ENCODE assay signal across 16 cellular contexts in genomic region chr20:25116746-25117457, GRCh38. TPM values are rescaled to one million over a fixed set of nuclear protein-coding genes. Genes with fewer than 3 reads are reported as not detected.
A peak's percentile ranks its signal among the peaks of the same experiment; 100 is the strongest.
DNase-seq lines count a peak whose midpoint lies in the region; ATAC-seq and TF ChIP-seq lines count a peak whose summit lies in the region.
"Had no signal": no experiment of that assay in that cellular context is flagged by ENCODE, and none has a peak within 500 bp of the region (broad histone marks: within the 10 kb centered on the region; RNA-seq: fewer than 3 reads in every experiment).

No MANE protein-coding gene starts in this region.

- H3K27ac Mint-ChIP-seq in activated CD8-positive, alpha-beta T cell treated with anti-CD3 and anti-CD28 coated beads, Interleukin-2, amount 10 ng/mL, durations not matched to agents 7 days and 5 days = no peak overlapping the region
- H3K27ac Mint-ChIP-seq: CD4-positive, CD25-positive, alpha-beta regulatory T cell had no signal

- ATAC-seq in psoas muscle = peak; percentile 91 to 95 (median 94)
- no peak for ATAC-seq in activated CD8-positive, alpha-beta T cell treated with anti-CD3 and anti-CD28 coated beads, Interleukin-2, amount 10 ng/mL, durations not matched to agents 7 days and 5 days

- DNase-seq in KBM-7 (peak; percentile 3), cerebellum (ENCODE audit: low spot score) (peak; percentile 64), psoas muscle (peak in 1 of 2 donors; percentile 61), hippocampal formation (lab: John Stamatoyannopoulos, UW) (no peak), NCI-H510A (lab: John Stamatoyannopoulos, UW) (no peak)
- no peak for DNase-seq in activated CD8-positive, alpha-beta T cell treated with anti-CD3 and anti-CD28 coated beads, Interleukin-2, amount 10 ng/mL, durations not matched to agents 7 days and 5 days
- DNase-seq: AML-193; CD4-positive, CD25-positive, alpha-beta regulatory T cell; DMS53; Karpas-422; NCI-H2107; NCI-H226 had no signal

- no peaks in the 10 kb centered on the region for H3K4me1 Mint-ChIP-seq in activated CD8-positive, alpha-beta T cell treated with anti-CD3 and anti-CD28 coated beads, Interleukin-2, amount 10 ng/mL, durations not matched to agents 7 days and 5 days (ENCODE audit: low read depth)
- H3K4me1 Mint-ChIP-seq: CD4-positive, CD25-positive, alpha-beta regulatory T cell had no signal

- no peak for TF ChIP-seq CTCF in C4-2B (conservative IDR thresholded peaks at IDR 0.05)
- no peak for TF ChIP-seq CTCF in psoas muscle (IDR thresholded peaks at IDR 0.05)

- CTCF ChIA-PET in activated CD8-positive, alpha-beta T cell treated with anti-CD3 and anti-CD28 coated beads, Interleukin-2, amount 10 ng/mL, durations not matched to agents 7 days and 5 days (lab: Charles Lee) = no interaction called here

- H3K27me3 Mint-ChIP-seq in activated CD8-positive, alpha-beta T cell treated with anti-CD3 and anti-CD28 coated beads, Interleukin-2, amount 10 ng/mL, durations not matched to agents 7 days and 5 days (ENCODE audit: low read depth) = peaks cover 9% of the 10 kb centered on the region

- intact Hi-C loops in psoas muscle (cut with DNase I) = no loop called here

- no peaks in the 10 kb centered on the region for H3K36me3 ChIP-seq in psoas muscle (ENCODE audit: insufficient read depth in 1 of 2, low read depth in 1 of 2)
- H3K36me3 ChIP-seq: MG63, SJSA1 had no signal

- POLR2A ChIA-PET in activated CD8-positive, alpha-beta T cell treated with anti-CD3 and anti-CD28 coated beads, Interleukin-2, amount 10 ng/mL, durations not matched to agents 7 days and 5 days (lab: Charles Lee) = no interaction called here

- H3K9me3 Mint-ChIP-seq in activated CD8-positive, alpha-beta T cell treated with anti-CD3 and anti-CD28 coated beads, Interleukin-2, amount 10 ng/mL, durations not matched to agents 7 days and 5 days (ENCODE audit: insufficient read depth) = no peaks in the 10 kb centered on the region
- H3K9me3 Mint-ChIP-seq: CD4-positive, CD25-positive, alpha-beta regulatory T cell had no signal

- H3K27me3 ChIP-seq in psoas muscle (ENCODE audit: insufficient read depth in 3 of 3, low read length in 2 of 3) = no peaks in the 10 kb centered on the region
- H3K27me3 ChIP-seq: MG63, SJSA1 had no signal

- in situ Hi-C loops in KBM-7 (cut with MboI; ENCODE audit: low pct_unique_long_range_greater_than_20kb, low sequenced_read_pairs) = no loop called here

- peak overlapping the region; percentile 46 for H3K27ac ChIP-seq in C4-2B
- peak overlapping the region; percentile 74 for H3K27ac ChIP-seq in psoas muscle
- H3K27ac ChIP-seq: SJSA1 had no signal

- no peak overlapping the region for H3K4me3 ChIP-seq in psoas muscle
- H3K4me3 ChIP-seq: MG63, SJSA1 had no signal

- no peaks in the 10 kb centered on the region for H3K36me3 Mint-ChIP-seq in activated CD8-positive, alpha-beta T cell treated with anti-CD3 and anti-CD28 coated beads, Interleukin-2, amount 10 ng/mL, durations not matched to agents 7 days and 5 days (ENCODE audit: low read depth)
- H3K36me3 Mint-ChIP-seq: CD4-positive, CD25-positive, alpha-beta regulatory T cell had no signal

- no peak overlapping the region for H3K4me3 Mint-ChIP-seq in activated CD8-positive, alpha-beta T cell treated with anti-CD3 and anti-CD28 coated beads, Interleukin-2, amount 10 ng/mL, durations not matched to agents 7 days and 5 days
- H3K4me3 Mint-ChIP-seq: CD4-positive, CD25-positive, alpha-beta regulatory T cell had no signal

- H3K9me3 ChIP-seq in psoas muscle = no peaks in the 10 kb centered on the region
- H3K9me3 ChIP-seq: MG63, SJSA1 had no signal

- H3K4me1 ChIP-seq in psoas muscle = peaks cover 19% of the 10 kb centered on the region

- WGBS in psoas muscle, 3 donors = 9 to 25% (median 15%) methylated on average over 14 of the region's 14 CpGs

RNA-seq across cellular contexts. Expression of gene VSX1, which starts 35.0 kb away (rescaled TPM):
- total RNA-seq in cerebellum = 0.18 TPM
- total RNA-seq in psoas muscle = under 1 TPM in 3 of 4 donors, not detected in 1; 0.41 to 0.52 (median 0.48) TPM
- under 1 TPM; 0.04 to 0.07 (median 0.05) TPM for polyA plus RNA-seq in psoas muscle
- total RNA-seq in activated CD8-positive, alpha-beta T cell treated with anti-CD3 and anti-CD28 coated beads, Interleukin-2, amount 10 ng/mL, durations not matched to agents 7 days and 5 days = not detected
- total RNA-seq: CD4-positive, CD25-positive, alpha-beta regulatory T cell; OCI-LY7; SJSA1 had no signal
- polyA plus RNA-seq: CD4-positive, CD25-positive, alpha-beta regulatory T cell had no signal

RNA-seq across cellular contexts. Expression of gene ACSS1, which starts 59.0 kb away (rescaled TPM):
- 13.5 TPM for total RNA-seq in cerebellum
- total RNA-seq in psoas muscle = 10 to 100 TPM; 16.8 to 53.3 (median 39.0) TPM
- polyA plus RNA-seq in psoas muscle = 10 to 100 TPM in 2 of 3 donors, 1 to 10 TPM in 1; 8.8 to 15.1 (median 12.2) TPM
- 10 to 100 TPM; 40.9 to 42.5 TPM for total RNA-seq in activated CD8-positive, alpha-beta T cell treated with anti-CD3 and anti-CD28 coated beads, Interleukin-2, amount 10 ng/mL, durations not matched to agents 7 days and 5 days

Comparison
In these comparisons a context has a peak if more than half of its experiments do, and no peak if none do; other contexts are left out.
1. DNase-seq: peak in KBM-7 (single experiment) and cerebellum (single experiment); none in activated CD8-positive, alpha-beta T cell treated with anti-CD3 and anti-CD28 coated beads, Interleukin-2, amount 10 ng/mL, durations not matched to agents 7 days and 5 days (single experiment), hippocampal formation (0 of 2) and NCI-H510A (single experiment).